ENCODE assay signal across 8 cellular contexts in genomic region chr15:68228971-68229385, GRCh38. TPM values are rescaled to one million over a fixed set of nuclear protein-coding genes. Genes with fewer than 3 reads are reported as not detected.
DNase-seq lines count a peak whose midpoint lies in the region; ATAC-seq and TF ChIP-seq lines count a peak whose summit lies in the region.

No MANE protein-coding gene starts in this region.

- CTCF ChIA-PET in CD4-positive, alpha-beta T cell (lab: Charles Lee): interaction anchor here (1.2 to 2.9 kb wide), 3 partner anchors 18 to 78 kb away, joined by 3 to 10 read pairs (median 8); partner anchors contain the start of gene FEM1B
- CTCF ChIA-PET in HEK293 (lab: Yijun Ruan, JAX): interaction anchor here (0.5 to 2.1 kb wide), 4 partner anchors 24 to 1039 kb away, joined by 3 to 6 read pairs (median 4); no protein-coding TSS in a partner anchor

- DNase-seq in CD4-positive, alpha-beta T cell: peak in 1 of 10 experiments; percentile 10
- DNase-seq in SK-N-MC (ENCODE audit: low read depth, low spot score): no peak
- no peak for DNase-seq in fibroblast of the aortic adventitia (ENCODE audit: low read depth)
- peak; percentile 82 for DNase-seq in posterior vena cava (ENCODE audit: low spot score)
- no peak for DNase-seq in left lobe of liver (ENCODE audit: low spot score)
- no peak for DNase-seq in kidney tubule cell (ENCODE audit: low spot score)
- no peak for DNase-seq in NCI-H2107 treated with DMSO at 0.1 percent for 48 hours (lab: John Stamatoyannopoulos, UW; ENCODE audit: unreplicated experiment)

- ATAC-seq in CD4-positive, alpha-beta T cell (ENCODE audit: poor library complexity): no peak
- ATAC-seq in left lobe of liver: no peak

- POLR2A ChIA-PET in CD4-positive, alpha-beta T cell (lab: Charles Lee): interaction anchor here (1.1 to 2.4 kb wide), 4 partner anchors 24 to 389 kb away, joined by 4 to 38 read pairs (median 10); partner anchors contain the start of genes FEM1B, PIAS1 and RNU6-1
- POLR2A ChIA-PET in HEK293 (lab: Yijun Ruan, JAX): interaction anchor here (1.3 to 1.9 kb wide), 2 partner anchors 48 to 388 kb away, joined by 4 read pairs; partner anchors contain the start of gene FEM1B

- H3K36me3 ChIP-seq in HEK293 (ENCODE audit: control insufficient read depth in 2 of 2, insufficient read depth in 1 of 2, low read length in 2 of 2): peaks cover 0 to 6% of the 10 kb centered on the region in 2 experiments; a peak in 1 of 3 replicates
- no peaks in the 10 kb centered on the region for H3K36me3 ChIP-seq in SK-N-MC (ENCODE audit: insufficient read depth, low read length)

- peaks cover 5% of the 10 kb centered on the region for H3K36me3 Mint-ChIP-seq in CD4-positive, alpha-beta T cell (ENCODE audit: low read depth)

- TF ChIP-seq CTCF in CD4-positive, alpha-beta T cell (IDR thresholded peaks at IDR 0.05): no peak
- TF ChIP-seq CTCF in HEK293 (tag by site-specific recombination; IDR thresholded peaks at IDR 0.05) (peak; percentile 21; the same call in 1 of the 2 replicates), fibroblast of the aortic adventitia (IDR thresholded peaks at IDR 0.05; ENCODE audit: insufficient read depth, low read length) (no peak)

- no peaks in the 10 kb centered on the region for H3K9me3 Mint-ChIP-seq in CD4-positive, alpha-beta T cell

- peaks cover 31% of the 10 kb centered on the region for H3K4me1 Mint-ChIP-seq in CD4-positive, alpha-beta T cell (ENCODE audit: low read depth)

- H3K9ac ChIP-seq in SK-N-MC (ENCODE audit: insufficient read length): peak overlapping the region; percentile 80

- peaks cover 4% of the 10 kb centered on the region; the same call in 1 of the 2 replicates for H3K4me1 ChIP-seq in HEK293 (ENCODE audit: control insufficient read depth, insufficient read depth, low read length)

- H3K27me3 Mint-ChIP-seq in CD4-positive, alpha-beta T cell: no peaks in the 10 kb centered on the region

- no peaks in the 10 kb centered on the region for H3K9me3 ChIP-seq in CD4-positive, alpha-beta T cell (ENCODE audit: control insufficient read depth, low read length)
- no peaks in the 10 kb centered on the region for H3K9me3 ChIP-seq in HEK293 (ENCODE audit: control insufficient read depth, insufficient read depth, low read depth, low read length)
- no peaks in the 10 kb centered on the region for H3K9me3 ChIP-seq in SK-N-MC (ENCODE audit: low read depth, low read length)

- no peaks in the 10 kb centered on the region for H3K27me3 ChIP-seq in CD4-positive, alpha-beta T cell (ENCODE audit: control insufficient read depth, insufficient read depth, low read length)

- peak overlapping the region; percentile 42 for H3K27ac Mint-ChIP-seq in CD4-positive, alpha-beta T cell

- peak overlapping the region; percentile 91 for H3K4me3 Mint-ChIP-seq in CD4-positive, alpha-beta T cell

- H3K4me3 ChIP-seq in HEK293 (ENCODE audit: low read depth, low read length) (peak overlapping the region; percentile 69), SK-N-MC (peak overlapping the region; percentile 78), fibroblast of the aortic adventitia (ENCODE audit: low read depth, low read length) (peak overlapping the region; percentile 80)

- intact Hi-C loops in CD4-positive, alpha-beta T cell (cut with DNase I, micrococcal nuclease): loop anchor here (1.0 to 10.0 kb wide), 7 partner anchors 48 to 1727 kb away; partner anchors contain the start of genes AAGAB (in 1 of the 2), C15orf61 (in 1 of the 2), FEM1B (in 1 of the 2) and IQCH (in 1 of the 2)
- intact Hi-C loops in posterior vena cava (cut with DNase I): no loop called here

- H3K27ac ChIP-seq in CD4-positive, alpha-beta T cell (ENCODE audit: low read depth, low read length): no peak overlapping the region
- H3K27ac ChIP-seq in HEK293 (ENCODE audit: extremely low read depth, low read depth, low read length) (peak overlapping the region; percentile 89; the same call in 1 of the 2 replicates), SK-N-MC (no peak overlapping the region; the same call in 1 of the 2 replicates)

TF ChIP-seq in HEK293, 187 proteins besides CTCF, POLR2A, EP300 and RAD21 (continues in another document):
- TF ChIP-seq ZNF37A (tag by site-specific recombination; IDR thresholded peaks at IDR 0.05) (no peak), TSHZ1 (tag by site-specific recombination; IDR thresholded peaks at IDR 0.05; ENCODE audit: borderline replicate concordance) (no peak), ZNF121 (tag by site-specific recombination; IDR thresholded peaks at IDR 0.05) (no peak), ZNF133 (tag by site-specific recombination; IDR thresholded peaks at IDR 0.05) (no peak), SALL2 (tag by site-specific recombination; IDR thresholded peaks at IDR 0.05; ENCODE audit: borderline replicate concordance) (no peak), ZNF433 (tag by site-specific recombination; IDR thresholded peaks at IDR 0.05; ENCODE audit: low read depth) (no peak), ZNF660 (tag by site-specific recombination; IDR thresholded peaks at IDR 0.05) (no peak), REPIN1 (tag by site-specific recombination; IDR thresholded peaks at IDR 0.05; ENCODE audit: low read depth) (no peak), ZNF19 (tag by site-specific recombination; IDR thresholded peaks at IDR 0.05; ENCODE audit: low read depth) (no peak), ZNF658 (tag by site-specific recombination; IDR thresholded peaks at IDR 0.05) (no peak), MEIS1 (CRISPR knock-in tag; IDR thresholded peaks at IDR 0.05; ENCODE audit: borderline replicate concordance) (no peak), ZNF157 (tag by site-specific recombination; IDR thresholded peaks at IDR 0.05) (no peak), HIC1 (tag by site-specific recombination; IDR thresholded peaks at IDR 0.05) (no peak), ZFP37 (tag by site-specific recombination; IDR thresholded peaks at IDR 0.05) (peak; percentile 50; the same call in 1 of the 2 replicates), ZNF654 (tag by site-specific recombination; IDR thresholded peaks at IDR 0.05; ENCODE audit: low read depth) (no peak), ZNF426 (tag by site-specific recombination; IDR thresholded peaks at IDR 0.05) (no peak), ZNF140 (tag by site-specific recombination; IDR thresholded peaks at IDR 0.05) (no peak), ZNF747 (tag by site-specific recombination; IDR thresholded peaks at IDR 0.05) (no peak), ZNF146 (tag by site-specific recombination; IDR thresholded peaks at IDR 0.05) (no peak), ZNF791 (tag by site-specific recombination; IDR thresholded peaks at IDR 0.05) (no peak), ZNF529 (tag by site-specific recombination; IDR thresholded peaks at IDR 0.05; ENCODE audit: insufficient replicate concordance) (no peak), PRDM1 (tag by site-specific recombination; IDR thresholded peaks at IDR 0.05) (no peak)

RNA-seq across cellular contexts. Expression of gene CLN6, which starts 0.6 kb away (rescaled TPM):
- 1 to 10 TPM; 8.0 to 8.1 TPM for total RNA-seq in CD4-positive, alpha-beta T cell
- total RNA-seq in fibroblast of the aortic adventitia (ENCODE audit: low replicate concordance): 8.9 and 25.9 TPM in 2 replicates
- total RNA-seq in posterior vena cava: 10 to 100 TPM; 14.9 TPM
- total RNA-seq in left lobe of liver: 12.2 TPM

RNA-seq across cellular contexts. Expression of gene CALML4, which starts 23.8 kb away (rescaled TPM):
- 1 to 10 TPM; 1.5 to 2.0 TPM for total RNA-seq in CD4-positive, alpha-beta T cell
- total RNA-seq in fibroblast of the aortic adventitia (ENCODE audit: low replicate concordance): 2.6 and 2.7 TPM in 2 replicates
- 1 to 10 TPM; 5.7 to 8.4 TPM for total RNA-seq in posterior vena cava
- total RNA-seq in left lobe of liver: 6.8 TPM

RNA-seq across cellular contexts. Expression of gene FEM1B, which starts 48.6 kb away (rescaled TPM):
- 10 to 100 TPM; 83.2 to 94.9 TPM for total RNA-seq in CD4-positive, alpha-beta T cell
- 42.4 and 45.5 TPM in 2 replicates for total RNA-seq in fibroblast of the aortic adventitia (ENCODE audit: low replicate concordance)
- total RNA-seq in posterior vena cava: 100 to 1,000 TPM in 1 of 2 donors, 10 to 100 TPM in 1; 98.5 to 138 TPM
- 21.5 TPM for total RNA-seq in left lobe of liver

Comparison
In these comparisons a context has a peak if more than half of its experiments do, and no peak if none do; other contexts are left out.
1. intact Hi-C loops: an anchor here in CD4-positive, alpha-beta T cell (1.0 to 10.0 kb wide); none called in posterior vena cava.